In genomic region chr11:93477684-93478234, GRCh38 we compare ENCODE assay signal across 17 cellular contexts.
DNase-seq lines count a peak whose midpoint lies in the region; ATAC-seq, FAIRE-seq and TF ChIP-seq lines count a peak whose summit lies in the region.
"Had no signal": no experiment of that assay in that cellular context is flagged by ENCODE, and none has a peak within 500 bp of the region (broad histone marks: within the 10 kb centered on the region; RNA-seq: fewer than 3 reads in every experiment).

No MANE protein-coding gene starts in this region.

- H3K4me3 ChIP-seq in endothelial cell of umbilical vein (replicated peaks in 1 of 3; ENCODE audit: insufficient read depth in 1 of 3, low read depth in 1 of 3, low read length in 3 of 3) = no peak overlapping the region
- H3K4me3 ChIP-seq in neural progenitor cell = peak overlapping the region; percentile 26
- no peak overlapping the region for H3K4me3 ChIP-seq in spleen

- intact Hi-C loops in endothelial cell of umbilical vein (cut with micrococcal nuclease) (no loop called here), spleen (cut with DNase I; ENCODE audit: low total_unique reads) (no loop called here)

- H3K4me1 Mint-ChIP-seq in neural progenitor cell = peaks cover 39% of the 10 kb centered on the region
- H3K4me1 Mint-ChIP-seq: CD4-positive, CD25-positive, alpha-beta regulatory T cell had no signal

- H3K9me1 ChIP-seq in endothelial cell of umbilical vein (replicated peaks; ENCODE audit: control insufficient read depth, extremely low read depth, insufficient read depth, low read length) = no peaks in the 10 kb centered on the region

- dilution Hi-C loops in endothelial cell of umbilical vein (cut with MboI; ENCODE audit: extremely low pct_ligation_motif_present, low sequenced_read_pairs) = no loop called here

- H3K4me3 Mint-ChIP-seq in neural progenitor cell = peak overlapping the region; percentile 8
- H3K4me3 Mint-ChIP-seq: CD4-positive, CD25-positive, alpha-beta regulatory T cell; IgD-negative memory B cell had no signal

- TF ChIP-seq POLR2A in endothelial cell of umbilical vein (IDR thresholded peaks at IDR 0.05; ENCODE audit: low read depth, low read length) = no peak
- TF ChIP-seq POLR2A in spleen (IDR thresholded peaks at IDR 0.05) = no peak

- H3K9me3 ChIP-seq in endothelial cell of umbilical vein (replicated peaks; ENCODE audit: control insufficient read depth, insufficient read depth, low read length) (no peaks in the 10 kb centered on the region), neural progenitor cell (ENCODE audit: low read depth) (no peaks in the 10 kb centered on the region), spleen (peaks cover 0 to 3% (median 0%) of the 10 kb centered on the region in 8 donors)

- no peak for TF ChIP-seq CTCF in endothelial cell of umbilical vein (IDR thresholded peaks at IDR 0.05; ENCODE audit: extremely low read depth in 1 of 2, insufficient read depth in 1 of 2, low read depth in 1 of 2, low read length in 2 of 2)
- TF ChIP-seq CTCF in neural progenitor cell (IDR thresholded peaks at IDR 0.05) = no peak
- no peak for TF ChIP-seq CTCF in spleen (IDR thresholded peaks at IDR 0.05 in 8 of 11, conservative IDR thresholded peaks at IDR 0.05 in 3 of 11)

- no TSS peak for BruUV-seq in endothelial cell of umbilical vein (replicated peaks; lab: Mats Ljungman, UMichigan)

- H2AFZ ChIP-seq in endothelial cell of umbilical vein (ENCODE audit: low read depth, low read length) (no peak overlapping the region), neural progenitor cell (replicated peaks) (no peak overlapping the region)

- no peaks in the 10 kb centered on the region for H4K20me1 ChIP-seq in endothelial cell of umbilical vein (replicated peaks; ENCODE audit: control insufficient read depth, extremely low read depth, insufficient read depth, low read length)
- H4K20me1 ChIP-seq in neural progenitor cell (ENCODE audit: low read depth) = no peaks in the 10 kb centered on the region

- peaks cover 24% of the 10 kb centered on the region for H3F3A ChIP-seq in neural progenitor cell (ENCODE audit: low read depth)

- H3K27me3 ChIP-seq in endothelial cell of umbilical vein (ENCODE audit: control insufficient read depth in 2 of 2, insufficient read depth in 2 of 2, low read length in 2 of 2) = no peaks in the 10 kb centered on the region
- no peaks in the 10 kb centered on the region for H3K27me3 ChIP-seq in neural progenitor cell
- no peaks in the 10 kb centered on the region for H3K27me3 ChIP-seq in spleen (replicated peaks in 1 of 7)

- H3K4me2 ChIP-seq in endothelial cell of umbilical vein (ENCODE audit: insufficient read depth, low read length) = no peak overlapping the region
- peak overlapping the region; percentile 70 for H3K4me2 ChIP-seq in neural progenitor cell

- 92 to 95% (median 92%) methylated on average over 11 of the region's 11 CpGs for WGBS in spleen, 5 donors

- DNase-seq in NCI-H146 (lab: John Stamatoyannopoulos, UW) = peak; percentile 3
- no peak for DNase-seq in NCI-H146 treated with DMSO at 0.1 percent for 48 hours (lab: John Stamatoyannopoulos, UW; ENCODE audit: unreplicated experiment)
- DNase-seq in NCI-H69 (lab: John Stamatoyannopoulos, UW) = peak; percentile 16
- peak; percentile 34 for DNase-seq in endothelial cell of umbilical vein (ENCODE audit: low read depth, low spot score)
- peak; percentile 85 for DNase-seq in neural progenitor cell (ENCODE audit: low spot score)
- DNase-seq in spleen = no peak
- no peak for DNase-seq in OCI-M2 (lab: John Stamatoyannopoulos, UW; ENCODE audit: unreplicated experiment)
- DNase-seq: activated CD4-positive, alpha-beta T cell treated with anti-CD3 and anti-CD28 coated beads, Interleukin-2, amount 50 U/mL, for 48 hours; activated T-cell treated with anti-CD3 and anti-CD28 coated beads, Interleukin-2, amount 50 U/mL, for 48 hours; CD4-positive, CD25-positive, alpha-beta regulatory T cell; cortex of kidney; NCI-H1092; nucleus accumbens; stimulated activated naive CD8-positive, alpha-beta T cell treated with anti-CD3 and anti-CD28 coated beads, Interleukin-15, Interleukin-2, amounts not matched to agents 100 U/mL and 50 U/mL, for 24 hours had no signal

- peaks cover 7% of the 10 kb centered on the region for H3K9me3 Mint-ChIP-seq in neural progenitor cell
- H3K9me3 Mint-ChIP-seq: IgD-negative memory B cell had no signal

- H3K27ac Mint-ChIP-seq in neural progenitor cell = peak overlapping the region; percentile 67
- H3K27ac Mint-ChIP-seq: CD4-positive, CD25-positive, alpha-beta regulatory T cell; IgD-negative memory B cell had no signal

- POLR2A ChIA-PET in endothelial cell of umbilical vein (lab: Charles Lee) = no interaction called here

- CTCF ChIA-PET in endothelial cell of umbilical vein (lab: Charles Lee) = interaction anchor here (0.9 kb wide), 1 partner anchor 12 kb away, joined by 3 read pairs; no protein-coding TSS in a partner anchor

- ATAC-seq in HG03095 (IDR thresholded peaks at IDR 0.05; ENCODE audit: unreplicated experiment) = no peak
- ATAC-seq: stimulated activated naive CD8-positive, alpha-beta T cell treated with anti-CD3 and anti-CD28 coated beads, Interleukin-15, Interleukin-2, amounts not matched to agents 100 U/mL and 50 U/mL, for 24 hours had no signal

- H3K36me3 Mint-ChIP-seq in neural progenitor cell = peaks cover 15% of the 10 kb centered on the region
- H3K36me3 Mint-ChIP-seq: CD4-positive, CD25-positive, alpha-beta regulatory T cell had no signal

- H3K4me1 ChIP-seq in endothelial cell of umbilical vein (ENCODE audit: control insufficient read depth, extremely low read depth, insufficient read depth, low read length) = no peaks in the 10 kb centered on the region
- H3K4me1 ChIP-seq in neural progenitor cell = peaks cover 35% of the 10 kb centered on the region
- H3K4me1 ChIP-seq in spleen = no peaks in the 10 kb centered on the region

- no peak overlapping the region for H3K27ac ChIP-seq in endothelial cell of umbilical vein (ENCODE audit: insufficient read depth, low read depth, low read length)
- H3K27ac ChIP-seq in neural progenitor cell = peak overlapping the region; percentile 95
- no peak overlapping the region for H3K27ac ChIP-seq in spleen

- H3K9ac ChIP-seq in endothelial cell of umbilical vein (replicated peaks; ENCODE audit: extremely low read depth, insufficient read depth, low read length) (no peak overlapping the region), neural progenitor cell (peak overlapping the region; percentile 7)

- no peaks in the 10 kb centered on the region for H3K79me2 ChIP-seq in endothelial cell of umbilical vein (ENCODE audit: control insufficient read depth, insufficient read depth, low read length)
- peaks cover 4% of the 10 kb centered on the region for H3K79me2 ChIP-seq in neural progenitor cell (ENCODE audit: low read depth)

- peaks cover 2% of the 10 kb centered on the region for H3K27me3 Mint-ChIP-seq in neural progenitor cell (ENCODE audit: insufficient read depth, low read depth)
- H3K27me3 Mint-ChIP-seq: CD4-positive, CD25-positive, alpha-beta regulatory T cell; IgD-negative memory B cell had no signal

- no peak for FAIRE-seq in endothelial cell of umbilical vein (lab: Jason Lieb, UNC)
- FAIRE-seq: GM19239 had no signal

- H3K36me3 ChIP-seq in endothelial cell of umbilical vein (ENCODE audit: control insufficient read depth in 2 of 2, extremely low read depth in 1 of 2, insufficient read depth in 2 of 2, low read length in 2 of 2) = no peaks in the 10 kb centered on the region
- H3K36me3 ChIP-seq in neural progenitor cell = no peaks in the 10 kb centered on the region
- peaks cover 0 to 55% (median 0%) of the 10 kb centered on the region in 6 donors for H3K36me3 ChIP-seq in spleen

TF ChIP-seq in endothelial cell of umbilical vein, 7 proteins besides CTCF, POLR2A, EP300 and RAD21:
- TF ChIP-seq, protein P1, sequence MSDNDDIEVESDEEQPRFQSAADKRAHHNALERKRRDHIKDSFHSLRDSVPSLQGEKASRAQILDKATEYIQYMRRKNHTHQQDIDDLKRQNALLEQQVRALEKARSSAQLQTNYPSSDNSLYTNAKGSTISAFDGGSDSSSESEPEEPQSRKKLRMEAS (IDR thresholded peaks at IDR 0.05; ENCODE audit: insufficient read depth, insufficient read length) = no peak
- TF ChIP-seq POLR2AphosphoS5 (IDR thresholded peaks at IDR 0.05; ENCODE audit: insufficient read depth, low read depth, low read length) (no peak), EZH2 (IDR thresholded peaks at IDR 0.05; ENCODE audit: borderline replicate concordance, low read depth, low read length, severe bottlenecking) (no peak), JUN (IDR thresholded peaks at IDR 0.05; ENCODE audit: borderline replicate concordance, insufficient read depth, insufficient read length, low read depth) (no peak), MYC (IDR thresholded peaks at IDR 0.05; ENCODE audit: low read depth, low read length) (no peak), GATA2 (IDR thresholded peaks at IDR 0.05; ENCODE audit: insufficient read depth, insufficient read length, low read depth, low read length) (no peak), FOS (IDR thresholded peaks at IDR 0.05; ENCODE audit: borderline replicate concordance, insufficient read depth, low read length) (no peak)
TF ChIP-seq in endothelial cell of umbilical vein: peak in this region for 0.

Comparison
In these comparisons a context has a peak if more than half of its experiments do, and no peak if none do; other contexts are left out.
1. DNase-seq: peak in NCI-H146 (single experiment), NCI-H69 (single experiment), endothelial cell of umbilical vein (single experiment) and neural progenitor cell (single experiment); none in NCI-H146 treated with DMSO at 0.1 percent for 48 hours (single experiment), spleen (single experiment) and OCI-M2 (single experiment).